8 cellular contexts compared by ENCODE assay signal in the genomic region with DNA sequence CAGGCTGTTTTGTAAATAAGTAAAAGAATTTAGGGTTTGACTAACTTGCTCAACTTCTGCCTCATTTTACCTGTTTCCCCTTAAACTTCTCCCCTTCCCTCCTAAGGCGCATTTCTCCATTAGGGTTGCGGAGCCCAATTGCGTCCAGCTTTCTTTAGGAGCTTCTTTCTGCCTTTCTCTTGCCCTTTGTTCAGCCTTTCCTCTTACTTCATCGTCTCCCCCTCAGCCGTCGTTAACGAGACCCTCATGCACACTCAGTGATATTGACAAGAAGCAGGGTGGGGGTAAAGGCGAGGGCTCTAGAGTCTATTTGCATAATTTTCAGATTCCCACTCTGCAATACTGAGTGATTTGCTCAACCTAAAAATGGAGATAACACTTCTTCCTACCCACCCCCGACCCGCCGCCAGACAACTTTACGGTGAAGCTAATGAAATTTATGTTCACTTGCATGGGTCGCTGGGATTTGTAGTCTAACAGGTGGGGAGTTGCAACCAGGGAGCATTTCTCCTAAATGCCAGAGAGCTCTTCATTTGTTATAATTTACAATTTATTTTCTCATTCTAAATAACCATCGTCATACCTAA. TPM values are rescaled to one million over a fixed set of nuclear protein-coding genes. Genes with fewer than 3 reads are reported as not detected.
DNase-seq lines count a peak whose midpoint lies in the region; ATAC-seq and TF ChIP-seq lines count a peak whose summit lies in the region.

No MANE protein-coding gene starts in this region.

- no peak overlapping the region for H4K8ac ChIP-seq in mesendoderm (ENCODE audit: low read depth, low read length)

- peaks cover 16% of the 10 kb centered on the region for H3K79me1 ChIP-seq in mesendoderm (ENCODE audit: low read length)

- H3K4me3 ChIP-seq in right atrium auricular region = peak overlapping the region; percentile 74 to 80
- H3K4me3 ChIP-seq in cardiac fibroblast (replicated peaks in 1 of 2; ENCODE audit: low read depth in 2 of 2, low read length in 2 of 2) = peak overlapping the region; percentile 89 to 90
- peak overlapping the region; percentile 69 for H3K4me3 ChIP-seq in mesendoderm (ENCODE audit: low read length)

- peak overlapping the region; percentile 12 for H2BK5ac ChIP-seq in mesendoderm (ENCODE audit: low read length)

- peaks cover 0 to 25% of the 10 kb centered on the region in 2 donors for H3K4me1 ChIP-seq in right atrium auricular region
- H3K4me1 ChIP-seq in mesendoderm (ENCODE audit: control insufficient read depth, low read depth, low read length) = peaks cover 11% of the 10 kb centered on the region

- H3K27me3 ChIP-seq in right atrium auricular region = no peaks in the 10 kb centered on the region
- H3K27me3 ChIP-seq in mesendoderm (ENCODE audit: insufficient read depth, low read length, poor library complexity) = no peaks in the 10 kb centered on the region

- H4K5ac ChIP-seq in mesendoderm (ENCODE audit: low read length) = no peak overlapping the region

- WGBS in mesendoderm (ENCODE audit: extremely low coverage, insufficient coverage, low lambda C conversion rate) = 100% methylated on average over 1 of the region's 14 CpGs

- H3K4ac ChIP-seq in mesendoderm (ENCODE audit: low read depth, low read length) = peak overlapping the region; percentile 75

- H3K27ac ChIP-seq in right atrium auricular region (peak overlapping the region; percentile 92 to 93), mesendoderm (ENCODE audit: low read depth, low read length) (peak overlapping the region; percentile 87), temporal lobe (ENCODE audit: low read depth, low read length) (peak overlapping the region; percentile 89)

- intact Hi-C loops in Right ventricle myocardium inferior (cut with DNase I) = loop anchor here (5.0 kb wide), 2 partner anchors 274 to 559 kb away; a partner anchor contains a TSS

- ATAC-seq in Right ventricle myocardium inferior = no peak
- no peak for ATAC-seq in GM18861 (IDR thresholded peaks at IDR 0.05; ENCODE audit: unreplicated experiment)

- H2AK5ac ChIP-seq in mesendoderm (ENCODE audit: low read length) = no peak overlapping the region

- DNase-seq in right atrium auricular region (ENCODE audit: low spot score) (peak; percentile 50), Right ventricle myocardium inferior (ENCODE audit: missing footprints) (no peak), T follicular helper cell (ENCODE audit: low read depth) (peak; percentile 16), cardiac fibroblast (ENCODE audit: low read depth in 2 of 2) (no peak), mesendoderm (no peak), GM19240 (ENCODE audit: insufficient read length, low spot score) (no peak)

- H3K36me3 ChIP-seq in right atrium auricular region (no peaks in the 10 kb centered on the region), mesendoderm (ENCODE audit: control insufficient read depth, insufficient read depth, low read length) (no peaks in the 10 kb centered on the region)

- H2BK15ac ChIP-seq in mesendoderm (replicated peaks; ENCODE audit: low read depth) = no peak overlapping the region

- peak overlapping the region; percentile 87 for H3K56ac ChIP-seq in mesendoderm (ENCODE audit: low read length)

- H3K79me2 ChIP-seq in mesendoderm (ENCODE audit: control insufficient read depth, insufficient read depth, low read length) = peaks cover 31% of the 10 kb centered on the region

- TF ChIP-seq CTCF in right atrium auricular region (IDR thresholded peaks at IDR 0.05) = no peak
- no peak for TF ChIP-seq CTCF in cardiac fibroblast (IDR thresholded peaks at IDR 0.05; ENCODE audit: low read depth, low read length)

- no peaks in the 10 kb centered on the region for H3K9me3 ChIP-seq in right atrium auricular region

- peak overlapping the region; percentile 19 for H3K18ac ChIP-seq in mesendoderm (ENCODE audit: low read length)

- H2BK120ac ChIP-seq in mesendoderm (ENCODE audit: low read depth, low read length) = no peak overlapping the region

- H3K4me2 ChIP-seq in mesendoderm (ENCODE audit: low read length) = peak overlapping the region; percentile 41

- no peak overlapping the region for H3K23ac ChIP-seq in mesendoderm (ENCODE audit: low read length)

- peak overlapping the region; percentile 75 for H3K9ac ChIP-seq in mesendoderm (ENCODE audit: low read length)

RNA-seq across cellular contexts. Expression of a gene that starts 1.3 kb away (rescaled TPM):
- total RNA-seq in right atrium auricular region (1 to 10 TPM; 2.6 to 4.6 TPM), Right ventricle myocardium inferior (2.3 TPM), temporal lobe (2.2 TPM)
- 16.0 TPM for polyA plus RNA-seq in mesendoderm (2013, experiment 1 of 2)
- polyA plus RNA-seq in mesendoderm (2013, experiment 2 of 2) = 16.2 TPM

Comparison
In these comparisons a context has a peak if more than half of its experiments do, and no peak if none do; other contexts are left out.
1. DNase-seq: peak in right atrium auricular region (single experiment) and T follicular helper cell (single experiment); none in Right ventricle myocardium inferior (single experiment), cardiac fibroblast (0 of 2), mesendoderm (single experiment) and GM19240 (single experiment).
2. Peak in every context shown above with its lines, with median percentiles within 50 percentile points of each other: H3K27ac ChIP-seq and H3K4me3 ChIP-seq.